In the genomic region with DNA sequence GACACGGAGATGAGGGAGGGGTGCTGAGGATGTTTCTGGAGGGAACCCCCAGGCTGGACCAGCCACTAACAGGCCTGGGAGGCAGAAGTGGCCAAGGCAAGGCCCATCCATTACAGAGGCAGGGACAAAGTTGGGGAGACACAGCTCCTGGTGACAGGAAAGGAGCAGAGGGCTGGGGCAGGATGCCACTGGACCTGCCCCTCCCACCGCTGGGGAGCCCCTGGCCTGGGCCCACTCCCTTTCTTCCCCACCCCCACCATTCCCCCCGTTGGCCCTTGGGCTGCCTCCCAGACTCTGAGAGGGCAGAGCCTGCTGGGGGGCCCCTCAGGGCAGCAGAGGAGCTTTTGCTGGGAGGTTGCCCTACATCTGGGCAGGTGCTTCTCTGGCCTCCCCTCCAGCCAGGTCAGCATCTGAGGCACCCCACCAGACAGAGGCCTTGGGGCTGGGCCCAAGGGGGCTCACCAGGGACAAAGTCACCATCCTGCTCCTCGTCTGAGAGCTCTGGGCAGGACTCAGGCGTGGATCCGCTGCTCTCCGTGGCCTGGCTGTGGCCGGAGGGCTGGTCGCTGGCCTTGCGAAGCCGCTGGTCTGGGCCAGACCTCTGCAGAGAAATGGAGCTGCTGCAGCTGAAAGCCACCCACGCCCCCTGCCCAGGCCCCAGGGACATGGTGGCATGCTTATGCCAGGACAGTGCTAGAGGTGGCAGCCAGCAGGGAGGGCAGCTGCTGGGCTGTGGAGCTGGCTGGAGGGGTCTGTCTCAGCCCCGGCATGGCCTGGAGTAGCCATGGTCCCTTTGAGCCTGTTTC, we compare ENCODE assay signal across 22 cellular contexts. TPM values are rescaled to one million over a fixed set of nuclear protein-coding genes. Genes with fewer than 3 reads are reported as not detected.
DNase-seq lines count a peak whose midpoint lies in the region; ATAC-seq and TF ChIP-seq lines count a peak whose summit lies in the region.
"Had no signal": no experiment of that assay in that cellular context is flagged by ENCODE, and none has a peak within 500 bp of the region (broad histone marks: within the 10 kb centered on the region; RNA-seq: fewer than 3 reads in every experiment).

No MANE protein-coding gene starts in this region.

- H2BK120ac ChIP-seq in mesenchymal stem cell (ENCODE audit: low read depth, low read length) = no peak overlapping the region

- H3K4me3 Mint-ChIP-seq in natural killer cell treated with Interleukin-12 subunit alpha and Interleukin-12 subunit beta and Interleukin-15 and Interleukin-18, amount 100 ng/mL, for 72 hours = no peak overlapping the region
- H3K4me3 Mint-ChIP-seq in natural killer cell = no peak overlapping the region
- H3K4me3 Mint-ChIP-seq: B cell, CD14-positive monocyte had no signal

- H3K27ac Mint-ChIP-seq in natural killer cell treated with Interleukin-12 subunit alpha and Interleukin-12 subunit beta and Interleukin-15 and Interleukin-18, amount 100 ng/mL, for 72 hours = no peak overlapping the region
- peak overlapping the region in 1 of 2 donors; percentile 72 for H3K27ac Mint-ChIP-seq in natural killer cell
- H3K27ac Mint-ChIP-seq: B cell, CD14-positive monocyte had no signal

- peak overlapping the region; percentile 15; the same call in 1 of the 2 replicates for H3K27ac ChIP-seq in RWPE1
- H3K27ac ChIP-seq in mesenchymal stem cell (ENCODE audit: low read length, poor library complexity, severe bottlenecking) = no peak overlapping the region
- no peak overlapping the region for H3K27ac ChIP-seq in upper lobe of right lung

- no peak overlapping the region for H3K14ac ChIP-seq in mesenchymal stem cell (ENCODE audit: low read length in 2 of 2)

- H2BK5ac ChIP-seq in mesenchymal stem cell (ENCODE audit: low read depth, low read length, poor library complexity, severe bottlenecking) = no peak overlapping the region

- no peak overlapping the region for H2BK15ac ChIP-seq in mesenchymal stem cell (ENCODE audit: low read depth, poor library complexity, severe bottlenecking)

- H3K79me1 ChIP-seq in mesenchymal stem cell (replicated peaks; ENCODE audit: low read length, poor library complexity, severe bottlenecking) = no peaks in the 10 kb centered on the region

- no peaks in the 10 kb centered on the region for H3K9me3 ChIP-seq in mesenchymal stem cell (ENCODE audit: control insufficient read depth, low read length)
- H3K9me3 ChIP-seq in upper lobe of right lung = no peaks in the 10 kb centered on the region

- H3K36me3 ChIP-seq in mesenchymal stem cell (ENCODE audit: control insufficient read depth in 1 of 2, insufficient read depth in 2 of 2, low read depth in 1 of 2, low read length in 2 of 2) = peaks cover 30 to 70% of the 10 kb centered on the region in 2 experiments
- peaks cover 13% of the 10 kb centered on the region for H3K36me3 ChIP-seq in upper lobe of right lung

- H3K36me3 Mint-ChIP-seq in natural killer cell treated with Interleukin-12 subunit alpha and Interleukin-12 subunit beta and Interleukin-15 and Interleukin-18, amount 100 ng/mL, for 72 hours = no peaks in the 10 kb centered on the region
- no peaks in the 10 kb centered on the region for H3K36me3 Mint-ChIP-seq in natural killer cell

- no peaks in the 10 kb centered on the region for H3K27me3 Mint-ChIP-seq in natural killer cell treated with Interleukin-12 subunit alpha and Interleukin-12 subunit beta and Interleukin-15 and Interleukin-18, amount 100 ng/mL, for 72 hours
- no peaks in the 10 kb centered on the region for H3K27me3 Mint-ChIP-seq in natural killer cell (ENCODE audit: low read depth in 2 of 2)

- no peak overlapping the region for H2AFZ ChIP-seq in mesenchymal stem cell (ENCODE audit: low read depth, low read length)

- peak; percentile 58 for DNase-seq in natural killer cell treated with Interleukin-12 subunit alpha and Interleukin-12 subunit beta and Interleukin-15 and Interleukin-18, amount 100 ng/mL, for 72 hours (ENCODE audit: low spot score)
- DNase-seq in natural killer cell = no peak
- no peak for DNase-seq in RWPE1 (ENCODE audit: low spot score)
- no peak for DNase-seq in mesenchymal stem cell
- peak; percentile 60 for DNase-seq in upper lobe of right lung
- DNase-seq in activated naive CD4-positive, alpha-beta T cell treated with Interleukin-2 at 50 U/mL for 16 hours = no peak
- no peak for DNase-seq in occipital lobe (lab: John Stamatoyannopoulos, UW)
- DNase-seq: EL, GF-D8, GOT3, Kasumi-1, NCI-H1417, NCI-H1694 treated with DMSO at 0.1 percent for 48 hours, NCI-H2081 treated with DMSO at 0.1 percent for 48 hours, NCI-H2171 treated with DMSO at 0.1 percent for 48 hours, NCI-H526, OCI-M1, SHP77 had no signal

- no peak overlapping the region for H2AK5ac ChIP-seq in mesenchymal stem cell (ENCODE audit: low read length, severe bottlenecking)

- intact Hi-C loops in natural killer cell (cut with micrococcal nuclease) (loop anchor here (2.0 kb wide), 2 partner anchors 53 to 115 kb away; no protein-coding TSS in a partner anchor), upper lobe of right lung (cut with DNase I) (loop anchor here (10.0 kb wide), 1 partner anchor 45 kb away; no protein-coding TSS in a partner anchor)

- peaks cover 0 to 1% of the 10 kb centered on the region in 2 experiments for H3K27me3 ChIP-seq in mesenchymal stem cell (ENCODE audit: control insufficient read depth in 1 of 2, insufficient read depth in 1 of 2, low read length in 2 of 2)
- no peaks in the 10 kb centered on the region for H3K27me3 ChIP-seq in upper lobe of right lung

- H2BK12ac ChIP-seq in mesenchymal stem cell (ENCODE audit: low read length in 2 of 2) = no peak overlapping the region

- H3K9me3 Mint-ChIP-seq in natural killer cell treated with Interleukin-12 subunit alpha and Interleukin-12 subunit beta and Interleukin-15 and Interleukin-18, amount 100 ng/mL, for 72 hours = no peaks in the 10 kb centered on the region
- H3K9me3 Mint-ChIP-seq in natural killer cell = no peaks in the 10 kb centered on the region
- H3K9me3 Mint-ChIP-seq: CD14-positive monocyte had no signal

- peaks cover 0 to 9% of the 10 kb centered on the region in 2 donors for H3K4me1 Mint-ChIP-seq in natural killer cell treated with Interleukin-12 subunit alpha and Interleukin-12 subunit beta and Interleukin-15 and Interleukin-18, amount 100 ng/mL, for 72 hours (ENCODE audit: low read depth in 2 of 2)
- peaks cover 0 to 30% of the 10 kb centered on the region in 2 donors for H3K4me1 Mint-ChIP-seq in natural killer cell
- H3K4me1 Mint-ChIP-seq: B cell had no signal

- no peak overlapping the region for H3K9ac ChIP-seq in mesenchymal stem cell (ENCODE audit: low read length)

- POLR2A ChIA-PET in RWPE1 (lab: Yijun Ruan, JAX; ENCODE audit: low non-redundant PET) = interaction anchor here (1.1 kb wide), 1 partner anchor 33 kb away, joined by 3 read pairs; a partner anchor contains a TSS

- H4K91ac ChIP-seq in mesenchymal stem cell (ENCODE audit: low read length) = peak overlapping the region; percentile 4

- WGBS in mesenchymal stem cell = 93% methylated on average over 13 of the region's 13 CpGs

- TF ChIP-seq CTCF in natural killer cell (IDR thresholded peaks at IDR 0.05) = no peak
- TF ChIP-seq CTCF in RWPE1 (conservative IDR thresholded peaks at IDR 0.05; ENCODE audit: low read depth) = no peak
- TF ChIP-seq CTCF in upper lobe of right lung (IDR thresholded peaks at IDR 0.05) = no peak

- ATAC-seq in natural killer cell treated with Interleukin-12 subunit alpha and Interleukin-12 subunit beta and Interleukin-15 and Interleukin-18, amount 100 ng/mL, for 72 hours = no peak
- ATAC-seq in natural killer cell (no peak), upper lobe of right lung (no peak), GM18870 (IDR thresholded peaks at IDR 0.05; ENCODE audit: unreplicated experiment) (no peak)
- ATAC-seq: HCT116 had no signal

- H4K8ac ChIP-seq in mesenchymal stem cell (ENCODE audit: low read length) = no peak overlapping the region

- H3K23ac ChIP-seq in mesenchymal stem cell (ENCODE audit: low read length in 2 of 2) = no peak overlapping the region

- H3K4me3 ChIP-seq in mesenchymal stem cell (ENCODE audit: insufficient read depth in 1 of 2, low read depth in 1 of 2, low read length in 2 of 2) = no peak overlapping the region
- H3K4me3 ChIP-seq in upper lobe of right lung = no peak overlapping the region

- no peak overlapping the region for H3K18ac ChIP-seq in mesenchymal stem cell (ENCODE audit: low read depth in 1 of 2, low read length in 2 of 2)

- H3K4me2 ChIP-seq in mesenchymal stem cell (ENCODE audit: low read length, poor library complexity, severe bottlenecking) = no peak overlapping the region

- H3K4ac ChIP-seq in mesenchymal stem cell (ENCODE audit: low read depth in 1 of 2, low read length in 2 of 2) = no peak overlapping the region

- H3K4me1 ChIP-seq in mesenchymal stem cell (ENCODE audit: control insufficient read depth, insufficient read depth, low read depth, low read length) = peaks cover 39% of the 10 kb centered on the region
- no peaks in the 10 kb centered on the region for H3K4me1 ChIP-seq in upper lobe of right lung

- CTCF ChIA-PET in RWPE1 (lab: Yijun Ruan, JAX) = interaction anchor here (0.5 to 2.8 kb wide), 10 partner anchors 9 to 160 kb away, joined by 3 to 40 read pairs (median 8); a partner anchor contains a TSS

RNA-seq across cellular contexts. Expression of a gene that starts 33.1 kb away (rescaled TPM):
- 100 to 1,000 TPM in 1 of 2 donors, 10 to 100 TPM in 1; 88.8 to 128 TPM for total RNA-seq in natural killer cell treated with Interleukin-12 subunit alpha and Interleukin-12 subunit beta and Interleukin-15 and Interleukin-18, amount 100 ng/mL, for 72 hours
- total RNA-seq in natural killer cell (10 to 100 TPM; 47.9 to 51.3 (median 50.3) TPM), upper lobe of right lung (34.6 TPM), occipital lobe (35.7 TPM)
- polyA plus RNA-seq in mesenchymal stem cell (2013, experiment 1 of 2) = 70.6 TPM
- 69.9 TPM for polyA plus RNA-seq in mesenchymal stem cell (2013, experiment 2 of 2)

Comparison
In these comparisons a context has a peak if more than half of its experiments do, and no peak if none do; other contexts are left out.
1. DNase-seq: peak in natural killer cell treated with Interleukin-12 subunit alpha and Interleukin-12 subunit beta and Interleukin-15 and Interleukin-18, amount 100 ng/mL, for 72 hours (single experiment) and upper lobe of right lung (single experiment); none in natural killer cell (single experiment), RWPE1 (single experiment), mesenchymal stem cell (single experiment), activated naive CD4-positive, alpha-beta T cell treated with Interleukin-2 at 50 U/mL for 16 hours (single experiment) and occipital lobe (single experiment).